ENCODE assay signal across 1 cellular context in genomic region chr12:15014708-15015107, GRCh38.
TF ChIP-seq lines count a peak whose summit lies in the region.

No MANE protein-coding gene starts in this region.

TF ChIP-seq in SK-N-SH treated with all-trans-retinoic acid at 6 μM for 48 hours, 23 proteins besides CTCF, POLR2A, EP300 and RAD21 (continued from another document):
- TF ChIP-seq CSRNP3 (CRISPR knock-in tag; IDR thresholded peaks at IDR 0.05) (no peak), ARNTL (CRISPR knock-in tag; IDR thresholded peaks at IDR 0.05; ENCODE audit: borderline replicate concordance, low read depth) (no peak), ZC3H10 (CRISPR knock-in tag; IDR thresholded peaks at IDR 0.05) (no peak), TOX (CRISPR knock-in tag; IDR thresholded peaks at IDR 0.05; ENCODE audit: borderline replicate concordance) (no peak), ESRRG (CRISPR knock-in tag; IDR thresholded peaks at IDR 0.05) (no peak), ZNF8 (CRISPR knock-in tag; IDR thresholded peaks at IDR 0.05) (no peak), SNAI2 (CRISPR knock-in tag; IDR thresholded peaks at IDR 0.05) (no peak), OSR1 (CRISPR knock-in tag; IDR thresholded peaks at IDR 0.05) (no peak), PPARA (CRISPR knock-in tag; IDR thresholded peaks at IDR 0.05; ENCODE audit: borderline replicate concordance) (no peak), ZNF70 (CRISPR knock-in tag; IDR thresholded peaks at IDR 0.05) (no peak)
